In genomic region chr22:36775589-36775965, GRCh38 we compare ENCODE assay signal across 8 cellular contexts. TPM values are rescaled to one million over a fixed set of nuclear protein-coding genes. Genes with fewer than 3 reads are reported as not detected.
DNase-seq lines count a peak whose midpoint lies in the region; ATAC-seq, FAIRE-seq and TF ChIP-seq lines count a peak whose summit lies in the region.

No MANE protein-coding gene starts in this region.

- H3K4me3 Mint-ChIP-seq in WTC11 = peak overlapping the region; percentile 91
- H3K4me3 Mint-ChIP-seq in stimulated activated naive CD8-positive, alpha-beta T cell treated with anti-CD3 and anti-CD28 coated beads, Interleukin-15, amount 100 ng/mL, for 72 hours = peak overlapping the region; percentile 82 to 88

- ATAC-seq in HG03571 (IDR thresholded peaks at IDR 0.05; ENCODE audit: unreplicated experiment) (peak; percentile 4), WTC11 (no peak), GM19397 (IDR thresholded peaks at IDR 0.05; ENCODE audit: unreplicated experiment) (no peak)
- peak; percentile 11 for ATAC-seq in stimulated activated naive CD8-positive, alpha-beta T cell treated with anti-CD3 and anti-CD28 coated beads, Interleukin-15, amount 100 ng/mL, for 72 hours

- POLR2A ChIA-PET in WTC11 (lab: Charles Lee) = interaction anchor here (0.8 to 1.5 kb wide), 4 partner anchors 11 to 413 kb away, joined by 3 to 4 read pairs (median 3); partner anchors contain the start of gene C1QTNF6

- peak overlapping the region in 58 of 59 donors; percentile 43 to 97 (median 89) for H3K27ac ChIP-seq in dorsolateral prefrontal cortex

- TF ChIP-seq CTCF in WTC11 (IDR thresholded peaks at IDR 0.05) (no peak), dorsolateral prefrontal cortex (IDR thresholded peaks at IDR 0.05 in 54 of 56, conservative IDR thresholded peaks at IDR 0.05 in 2 of 56; ENCODE audit: low read depth in 1 of 56, partially characterized antibody in 56 of 56) (peak in 2 of 56 donors; percentile 1 to 18)

- CTCF ChIA-PET in WTC11 (lab: Charles Lee) = interaction anchor here (0.7 to 4.1 kb wide), 23 partner anchors 11 to 697 kb away, joined by 3 to 58 read pairs (median 6); no protein-coding TSS in a partner anchor

- peaks cover 24% of the 10 kb centered on the region for H3K9me3 Mint-ChIP-seq in WTC11
- H3K9me3 Mint-ChIP-seq in stimulated activated naive CD8-positive, alpha-beta T cell treated with anti-CD3 and anti-CD28 coated beads, Interleukin-15, amount 100 ng/mL, for 72 hours = no peaks in the 10 kb centered on the region

- FAIRE-seq in GM19239 (lab: Jason Lieb, UNC) = peak; percentile 80

- DNase-seq in GM19239 (ENCODE audit: insufficient read length, low spot score) = no peak
- DNase-seq in WTC11 (ENCODE audit: low spot score) = no peak
- DNase-seq in dorsolateral prefrontal cortex = peak in 9 of 10 donors; percentile 51 to 73 (median 60)
- peak; percentile 28 to 47 for DNase-seq in stimulated activated naive CD8-positive, alpha-beta T cell treated with anti-CD3 and anti-CD28 coated beads, Interleukin-15, amount 100 ng/mL, for 72 hours
- DNase-seq in GM03348 (ENCODE audit: low spot score) = no peak

- H3K27me3 Mint-ChIP-seq in WTC11 (ENCODE audit: low read depth) = peaks cover 30% of the 10 kb centered on the region
- no peaks in the 10 kb centered on the region for H3K27me3 Mint-ChIP-seq in stimulated activated naive CD8-positive, alpha-beta T cell treated with anti-CD3 and anti-CD28 coated beads, Interleukin-15, amount 100 ng/mL, for 72 hours

- intact Hi-C loops in dorsolateral prefrontal cortex (cut with DNase I) = loop anchor here (5.0 kb wide), 3 partner anchors 113 to 422 kb away; no protein-coding TSS in a partner anchor

- H3K4me1 Mint-ChIP-seq in WTC11 = peaks cover 16% of the 10 kb centered on the region
- H3K4me1 Mint-ChIP-seq in stimulated activated naive CD8-positive, alpha-beta T cell treated with anti-CD3 and anti-CD28 coated beads, Interleukin-15, amount 100 ng/mL, for 72 hours = peaks cover 41% of the 10 kb centered on the region

- H3K9me3 ChIP-seq in mononuclear cell (ENCODE audit: low read depth, low read length) = no peaks in the 10 kb centered on the region

- no peaks in the 10 kb centered on the region for H3K27me3 ChIP-seq in dorsolateral prefrontal cortex
- no peaks in the 10 kb centered on the region for H3K27me3 ChIP-seq in mononuclear cell (ENCODE audit: insufficient read depth, low read length)

- peak overlapping the region; percentile 59 to 100 (median 94) for H3K4me3 ChIP-seq in dorsolateral prefrontal cortex
- H3K4me3 ChIP-seq in mononuclear cell (ENCODE audit: low read length) = peak overlapping the region; percentile 56

- peaks cover 33% of the 10 kb centered on the region for H3K36me3 Mint-ChIP-seq in WTC11

- peaks cover 29% of the 10 kb centered on the region for H3K4me1 ChIP-seq in mononuclear cell (ENCODE audit: insufficient read depth, low read length)

- no peak overlapping the region for H3K27ac Mint-ChIP-seq in WTC11
- H3K27ac Mint-ChIP-seq in stimulated activated naive CD8-positive, alpha-beta T cell treated with anti-CD3 and anti-CD28 coated beads, Interleukin-15, amount 100 ng/mL, for 72 hours = peak overlapping the region; percentile 91 to 92

TF ChIP-seq in WTC11, 78 proteins besides CTCF, POLR2A, EP300 and RAD21:
- TF ChIP-seq ZBTB21 (CRISPR knock-in tag; IDR thresholded peaks at IDR 0.05; ENCODE audit: borderline replicate concordance) = no peak
- no peak for TF ChIP-seq FOXP4 (CRISPR knock-in tag; IDR thresholded peaks at IDR 0.05)
- no peak for TF ChIP-seq ZNF121 (CRISPR knock-in tag; IDR thresholded peaks at IDR 0.05)
- no peak for TF ChIP-seq SP1 (CRISPR knock-in tag; conservative IDR thresholded peaks at IDR 0.05)
- no peak for TF ChIP-seq GTF2I (CRISPR knock-in tag; conservative IDR thresholded peaks at IDR 0.05)
- no peak for TF ChIP-seq AFF4 (CRISPR knock-in tag; IDR thresholded peaks at IDR 0.05; ENCODE audit: borderline replicate concordance)
- TF ChIP-seq HMGA2 (CRISPR knock-in tag; IDR thresholded peaks at IDR 0.05) = no peak
- TF ChIP-seq ZNF423 (CRISPR knock-in tag; IDR thresholded peaks at IDR 0.05) = no peak
- TF ChIP-seq MLX (CRISPR knock-in tag; IDR thresholded peaks at IDR 0.05) = no peak
- TF ChIP-seq JUN (CRISPR knock-in tag; IDR thresholded peaks at IDR 0.05) = no peak
- no peak for TF ChIP-seq MYBL2 (CRISPR knock-in tag; IDR thresholded peaks at IDR 0.05)
- TF ChIP-seq ZNF281 (CRISPR knock-in tag; IDR thresholded peaks at IDR 0.05) = no peak
- no peak for TF ChIP-seq NFE2L1 (CRISPR knock-in tag; IDR thresholded peaks at IDR 0.05)

RNA-seq across cellular contexts. Expression of gene IFT27, which starts 0.3 kb away (rescaled TPM):
- total RNA-seq in WTC11 (2021) = 47.9 to 56.3 TPM (median 53.8 TPM) in 3 replicates
- total RNA-seq in dorsolateral prefrontal cortex = 10 to 100 TPM; 29.3 to 64.1 (median 43.9) TPM
- total RNA-seq in mononuclear cell = 1.6 TPM

RNA-seq across cellular contexts. Expression of gene PVALB, which starts 41.3 kb away (rescaled TPM):
- total RNA-seq in WTC11 (2021) (2.7 to 5.9 TPM (median 4.5 TPM) in 3 replicates), dorsolateral prefrontal cortex (100 to 1,000 TPM in 5 of 120 experiments, 10 to 100 TPM in 111, 1 to 10 TPM in 4; 4.4 to 160 (median 40.4) TPM), mononuclear cell (0.73 TPM)

Comparison
In these comparisons a context has a peak if more than half of its experiments do, and no peak if none do; other contexts are left out.
1. DNase-seq: peak in dorsolateral prefrontal cortex (9 of 10) and stimulated activated naive CD8-positive, alpha-beta T cell treated with anti-CD3 and anti-CD28 coated beads, Interleukin-15, amount 100 ng/mL, for 72 hours (2 of 2); none in GM19239 (single experiment), WTC11 (single experiment) and GM03348 (single experiment).
2. ATAC-seq: peak in HG03571 (single experiment) and stimulated activated naive CD8-positive, alpha-beta T cell treated with anti-CD3 and anti-CD28 coated beads, Interleukin-15, amount 100 ng/mL, for 72 hours (single experiment); none in WTC11 (single experiment) and GM19397 (single experiment).
3. RNA of gene IFT27, which starts 0.3 kb away (total RNA-seq): 47.9 to 56.3 TPM in WTC11 and 29.3 to 64.1 TPM in dorsolateral prefrontal cortex; 1.6 TPM in mononuclear cell (single experiment); every median in the first group is over 10 times any median in the second.